Comparison of ENCODE assay signal across 1 cellular context in the genomic region with DNA sequence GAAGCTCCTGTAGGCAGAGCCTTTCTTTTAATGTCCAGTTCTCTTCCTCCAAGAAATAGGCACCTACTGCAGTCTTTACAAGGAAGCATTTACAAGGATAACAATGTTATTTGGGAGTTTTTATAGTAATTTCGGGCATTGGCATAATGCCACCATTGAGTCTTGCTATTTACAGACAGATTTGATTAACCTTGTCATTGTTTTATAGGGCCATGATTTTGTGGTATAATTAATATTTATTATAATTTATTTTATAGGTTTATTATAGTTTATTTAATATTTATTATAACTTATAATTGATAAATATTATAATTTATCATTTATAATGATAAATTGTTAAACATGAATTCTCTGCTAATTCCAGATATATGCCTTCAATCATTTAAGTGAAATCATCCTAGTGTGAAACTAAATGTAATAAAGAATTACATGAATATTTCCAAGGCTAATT.
TF ChIP-seq lines count a peak whose summit lies in the region.

No MANE protein-coding gene starts in this region.

TF ChIP-seq in H1, 55 proteins besides CTCF, POLR2A, EP300 and RAD21 (continued from another document):
- TF ChIP-seq, protein P1, sequence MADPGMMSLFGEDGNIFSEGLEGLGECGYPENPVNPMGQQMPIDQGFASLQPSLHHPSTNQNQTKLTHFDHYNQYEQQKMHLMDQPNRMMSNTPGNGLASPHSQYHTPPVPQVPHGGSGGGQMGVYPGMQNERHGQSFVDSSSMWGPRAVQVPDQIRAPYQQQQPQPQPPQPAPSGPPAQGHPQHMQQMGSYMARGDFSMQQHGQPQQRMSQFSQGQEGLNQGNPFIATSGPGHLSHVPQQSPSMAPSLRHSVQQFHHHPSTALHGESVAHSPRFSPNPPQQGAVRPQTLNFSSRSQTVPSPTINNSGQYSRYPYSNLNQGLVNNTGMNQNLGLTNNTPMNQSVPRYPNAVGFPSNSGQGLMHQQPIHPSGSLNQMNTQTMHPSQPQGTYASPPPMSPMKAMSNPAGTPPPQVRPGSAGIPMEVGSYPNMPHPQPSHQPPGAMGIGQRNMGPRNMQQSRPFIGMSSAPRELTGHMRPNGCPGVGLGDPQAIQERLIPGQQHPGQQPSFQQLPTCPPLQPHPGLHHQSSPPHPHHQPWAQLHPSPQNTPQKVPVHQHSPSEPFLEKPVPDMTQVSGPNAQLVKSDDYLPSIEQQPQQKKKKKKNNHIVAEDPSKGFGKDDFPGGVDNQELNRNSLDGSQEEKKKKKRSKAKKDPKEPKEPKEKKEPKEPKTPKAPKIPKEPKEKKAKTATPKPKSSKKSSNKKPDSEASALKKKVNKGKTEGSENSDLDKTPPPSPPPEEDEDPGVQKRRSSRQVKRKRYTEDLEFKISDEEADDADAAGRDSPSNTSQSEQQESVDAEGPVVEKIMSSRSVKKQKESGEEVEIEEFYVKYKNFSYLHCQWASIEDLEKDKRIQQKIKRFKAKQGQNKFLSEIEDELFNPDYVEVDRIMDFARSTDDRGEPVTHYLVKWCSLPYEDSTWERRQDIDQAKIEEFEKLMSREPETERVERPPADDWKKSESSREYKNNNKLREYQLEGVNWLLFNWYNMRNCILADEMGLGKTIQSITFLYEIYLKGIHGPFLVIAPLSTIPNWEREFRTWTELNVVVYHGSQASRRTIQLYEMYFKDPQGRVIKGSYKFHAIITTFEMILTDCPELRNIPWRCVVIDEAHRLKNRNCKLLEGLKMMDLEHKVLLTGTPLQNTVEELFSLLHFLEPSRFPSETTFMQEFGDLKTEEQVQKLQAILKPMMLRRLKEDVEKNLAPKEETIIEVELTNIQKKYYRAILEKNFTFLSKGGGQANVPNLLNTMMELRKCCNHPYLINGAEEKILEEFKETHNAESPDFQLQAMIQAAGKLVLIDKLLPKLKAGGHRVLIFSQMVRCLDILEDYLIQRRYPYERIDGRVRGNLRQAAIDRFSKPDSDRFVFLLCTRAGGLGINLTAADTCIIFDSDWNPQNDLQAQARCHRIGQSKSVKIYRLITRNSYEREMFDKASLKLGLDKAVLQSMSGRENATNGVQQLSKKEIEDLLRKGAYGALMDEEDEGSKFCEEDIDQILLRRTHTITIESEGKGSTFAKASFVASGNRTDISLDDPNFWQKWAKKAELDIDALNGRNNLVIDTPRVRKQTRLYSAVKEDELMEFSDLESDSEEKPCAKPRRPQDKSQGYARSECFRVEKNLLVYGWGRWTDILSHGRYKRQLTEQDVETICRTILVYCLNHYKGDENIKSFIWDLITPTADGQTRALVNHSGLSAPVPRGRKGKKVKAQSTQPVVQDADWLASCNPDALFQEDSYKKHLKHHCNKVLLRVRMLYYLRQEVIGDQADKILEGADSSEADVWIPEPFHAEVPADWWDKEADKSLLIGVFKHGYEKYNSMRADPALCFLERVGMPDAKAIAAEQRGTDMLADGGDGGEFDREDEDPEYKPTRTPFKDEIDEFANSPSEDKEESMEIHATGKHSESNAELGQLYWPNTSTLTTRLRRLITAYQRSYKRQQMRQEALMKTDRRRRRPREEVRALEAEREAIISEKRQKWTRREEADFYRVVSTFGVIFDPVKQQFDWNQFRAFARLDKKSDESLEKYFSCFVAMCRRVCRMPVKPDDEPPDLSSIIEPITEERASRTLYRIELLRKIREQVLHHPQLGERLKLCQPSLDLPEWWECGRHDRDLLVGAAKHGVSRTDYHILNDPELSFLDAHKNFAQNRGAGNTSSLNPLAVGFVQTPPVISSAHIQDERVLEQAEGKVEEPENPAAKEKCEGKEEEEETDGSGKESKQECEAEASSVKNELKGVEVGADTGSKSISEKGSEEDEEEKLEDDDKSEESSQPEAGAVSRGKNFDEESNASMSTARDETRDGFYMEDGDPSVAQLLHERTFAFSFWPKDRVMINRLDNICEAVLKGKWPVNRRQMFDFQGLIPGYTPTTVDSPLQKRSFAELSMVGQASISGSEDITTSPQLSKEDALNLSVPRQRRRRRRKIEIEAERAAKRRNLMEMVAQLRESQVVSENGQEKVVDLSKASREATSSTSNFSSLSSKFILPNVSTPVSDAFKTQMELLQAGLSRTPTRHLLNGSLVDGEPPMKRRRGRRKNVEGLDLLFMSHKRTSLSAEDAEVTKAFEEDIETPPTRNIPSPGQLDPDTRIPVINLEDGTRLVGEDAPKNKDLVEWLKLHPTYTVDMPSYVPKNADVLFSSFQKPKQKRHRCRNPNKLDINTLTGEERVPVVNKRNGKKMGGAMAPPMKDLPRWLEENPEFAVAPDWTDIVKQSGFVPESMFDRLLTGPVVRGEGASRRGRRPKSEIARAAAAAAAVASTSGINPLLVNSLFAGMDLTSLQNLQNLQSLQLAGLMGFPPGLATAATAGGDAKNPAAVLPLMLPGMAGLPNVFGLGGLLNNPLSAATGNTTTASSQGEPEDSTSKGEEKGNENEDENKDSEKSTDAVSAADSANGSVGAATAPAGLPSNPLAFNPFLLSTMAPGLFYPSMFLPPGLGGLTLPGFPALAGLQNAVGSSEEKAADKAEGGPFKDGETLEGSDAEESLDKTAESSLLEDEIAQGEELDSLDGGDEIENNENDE (IDR thresholded peaks at IDR 0.05; ENCODE audit: insufficient replicate concordance, low read length) = no peak
- TF ChIP-seq JUND (IDR thresholded peaks at IDR 0.05; ENCODE audit: low read length) (no peak), SIX5 (IDR thresholded peaks at IDR 0.05; ENCODE audit: low read depth, low read length) (no peak)
